In the genomic region with DNA sequence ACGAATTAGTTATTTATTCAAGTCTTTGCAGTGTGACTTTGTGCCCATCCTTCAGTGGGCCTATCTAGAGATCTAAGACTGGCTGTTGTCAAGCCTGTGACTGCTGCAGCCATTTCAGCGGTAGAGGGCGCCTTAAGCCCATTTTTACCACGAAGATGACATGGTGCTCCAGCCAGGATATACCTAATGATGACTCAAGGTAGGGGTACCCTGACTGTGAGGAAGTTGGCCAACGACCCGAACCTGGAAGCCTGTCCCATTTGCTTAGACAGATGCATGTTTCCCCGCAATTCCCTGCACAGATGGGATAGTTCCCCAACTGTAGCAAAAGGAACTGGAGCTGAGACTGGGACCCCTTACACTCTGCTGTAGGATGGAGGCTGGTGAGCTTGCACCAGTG, we compare ENCODE assay signal across 11 cellular contexts. TPM values are rescaled to one million over a fixed set of nuclear protein-coding genes. Genes with fewer than 3 reads are reported as not detected.
DNase-seq lines count a peak whose midpoint lies in the region; ATAC-seq and TF ChIP-seq lines count a peak whose summit lies in the region.
"Had no signal": no experiment of that assay in that cellular context is flagged by ENCODE, and none has a peak within 500 bp of the region (broad histone marks: within the 10 kb centered on the region; RNA-seq: fewer than 3 reads in every experiment).

No MANE protein-coding gene starts in this region.

- H3K27ac Mint-ChIP-seq in glutamatergic neuron (ENCODE audit: unreplicated experiment) = no peak overlapping the region
- H3K27ac Mint-ChIP-seq: activated B cell treated with CpG ODN at 0.5 μM for 24 hours; stimulated activated naive CD8-positive, alpha-beta T cell treated with anti-CD3 and anti-CD28 coated beads, Interleukin-15, Interleukin-2, amounts not matched to agents 100 ng/mL and 50 ng/mL, for 24 hours had no signal

- TF ChIP-seq CTCF in glutamatergic neuron (IDR thresholded peaks at IDR 0.05; ENCODE audit: partially characterized antibody, unreplicated experiment) = peak; percentile 39

- H3K27ac ChIP-seq in SJCRH30 = no peak overlapping the region

- intact Hi-C loops in sciatic nerve (cut with DNase I) = no loop called here

- H3K4me1 ChIP-seq in SJCRH30 = no peaks in the 10 kb centered on the region

- no peak for ATAC-seq in GM18909 (IDR thresholded peaks at IDR 0.05; ENCODE audit: poor library complexity, unreplicated experiment)
- ATAC-seq in sciatic nerve = no peak
- ATAC-seq in GM18502 (IDR thresholded peaks at IDR 0.05; ENCODE audit: poor library complexity, unreplicated experiment) = no peak

- no peaks in the 10 kb centered on the region for H3K27me3 ChIP-seq in SJCRH30

- CTCF ChIA-PET in HEK293T (lab: Yijun Ruan, JAX) = interaction anchor here (0.7 kb wide), 1 partner anchor 1675 kb away, joined by 3 read pairs; no protein-coding TSS in a partner anchor

- no peaks in the 10 kb centered on the region for H3K4me1 Mint-ChIP-seq in glutamatergic neuron (ENCODE audit: low read depth, unreplicated experiment)
- H3K4me1 Mint-ChIP-seq: activated B cell treated with CpG ODN at 0.5 μM for 24 hours had no signal

- H3K4me3 ChIP-seq in SJCRH30 = no peak overlapping the region
- H3K4me3 ChIP-seq: lung had no signal

- no peak overlapping the region for H3K4me3 Mint-ChIP-seq in glutamatergic neuron (ENCODE audit: unreplicated experiment)
- H3K4me3 Mint-ChIP-seq: activated B cell treated with CpG ODN at 0.5 μM for 24 hours; stimulated activated naive CD8-positive, alpha-beta T cell treated with anti-CD3 and anti-CD28 coated beads, Interleukin-15, Interleukin-2, amounts not matched to agents 100 ng/mL and 50 ng/mL, for 24 hours had no signal

- no peaks in the 10 kb centered on the region for H3K9me3 ChIP-seq in SJCRH30 (replicated peaks)

- H3K9me3 Mint-ChIP-seq in glutamatergic neuron (ENCODE audit: unreplicated experiment) = no peaks in the 10 kb centered on the region

- H3K36me3 ChIP-seq in SJCRH30 = no peaks in the 10 kb centered on the region

- H3K36me3 Mint-ChIP-seq in glutamatergic neuron (ENCODE audit: unreplicated experiment) = peaks cover 6% of the 10 kb centered on the region

- DNase-seq in AG08396 (ENCODE audit: low spot score) = peak; percentile 23
- DNase-seq in HEK293T (ENCODE audit: extremely low spot score) = peak; percentile 16
- peak; percentile 17 to 44 for DNase-seq in SJCRH30
- peak; percentile 69 for DNase-seq in glutamatergic neuron
- DNase-seq in activated gamma-delta T cell (lab: John Stamatoyannopoulos, UW) = no peak
- DNase-seq in sciatic nerve (ENCODE audit: low spot score) = no peak
- DNase-seq: activated B cell treated with CpG ODN at 0.5 μM for 24 hours had no signal

- POLR2A ChIA-PET in HEK293T (lab: Yijun Ruan, JAX) = no interaction called here

- no peaks in the 10 kb centered on the region for H3K27me3 Mint-ChIP-seq in glutamatergic neuron (ENCODE audit: unreplicated experiment)
- H3K27me3 Mint-ChIP-seq: activated B cell treated with CpG ODN at 0.5 μM for 24 hours; stimulated activated naive CD8-positive, alpha-beta T cell treated with anti-CD3 and anti-CD28 coated beads, Interleukin-15, Interleukin-2, amounts not matched to agents 100 ng/mL and 50 ng/mL, for 24 hours had no signal

TF ChIP-seq in HEK293T, 16 proteins besides CTCF, POLR2A, EP300 and RAD21:
- no peak for TF ChIP-seq ARNT (IDR thresholded peaks at IDR 0.05)

RNA-seq across cellular contexts. Expression of gene RAB3IP, which starts 41.3 kb away (rescaled TPM):
- 9.1 and 10.4 TPM in 2 replicates for total RNA-seq in SJCRH30 (2014; rRNA removed; shearing (Covaris generic))
- total RNA-seq in glutamatergic neuron (ENCODE audit: unreplicated experiment) (18.2 TPM), sciatic nerve (15.7 TPM)

RNA-seq across cellular contexts. Expression of gene MYRFL, which starts 45.1 kb away (rescaled TPM):
- 0.08 TPM in 1 of 2 replicates, not detected in the other for total RNA-seq in SJCRH30 (2014; rRNA removed; shearing (Covaris generic))
- total RNA-seq in glutamatergic neuron (ENCODE audit: unreplicated experiment) = not detected
- total RNA-seq in sciatic nerve = not detected
- total RNA-seq: activated B cell treated with CpG ODN at 0.5 μM for 24 hours had no signal

Comparison
In these comparisons a context has a peak if more than half of its experiments do, and no peak if none do; other contexts are left out.
1. DNase-seq: peak in AG08396 (single experiment), HEK293T (single experiment), SJCRH30 (2 of 2) and glutamatergic neuron (single experiment); none in activated gamma-delta T cell (single experiment) and sciatic nerve (single experiment).